ENCODE assay signal across 8 cellular contexts in genomic region chr2:128196026-128196822, GRCh38.
DNase-seq lines count a peak whose midpoint lies in the region; ATAC-seq and TF ChIP-seq lines count a peak whose summit lies in the region.

No MANE protein-coding gene starts in this region.

- H3K27me3 ChIP-seq in brain microvascular endothelial cell (replicated peaks) = no peaks in the 10 kb centered on the region

- H3K4me3 Mint-ChIP-seq in naive thymus-derived CD8-positive, alpha-beta T cell = peak overlapping the region in 6 of 10 donors; percentile 8 to 55 (median 48)

- peaks cover 8 to 20% (median 14%) of the 10 kb centered on the region in 3 donors for H3K36me3 Mint-ChIP-seq in naive thymus-derived CD8-positive, alpha-beta T cell

- no peak overlapping the region for H3K27ac ChIP-seq in brain microvascular endothelial cell

- H3K4me1 Mint-ChIP-seq in naive thymus-derived CD8-positive, alpha-beta T cell = peaks cover 20 to 32% (median 31%) of the 10 kb centered on the region in 4 donors

- TF ChIP-seq CTCF in GM12864 (IDR thresholded peaks at IDR 0.05; ENCODE audit: low read depth, low read length, missing control alignments) = no peak
- no peak for TF ChIP-seq CTCF in brain microvascular endothelial cell (IDR thresholded peaks at IDR 0.05; ENCODE audit: low read depth, low read length, missing control alignments)

- peak; percentile 58 for ATAC-seq in HG03378 (IDR thresholded peaks at IDR 0.05; ENCODE audit: unreplicated experiment)
- peak in 1 of 2 donors; percentile 40 for ATAC-seq in naive thymus-derived CD8-positive, alpha-beta T cell

- H3K9me3 Mint-ChIP-seq in naive thymus-derived CD8-positive, alpha-beta T cell = no peaks in the 10 kb centered on the region

- POLR2A ChIA-PET in naive thymus-derived CD8-positive, alpha-beta T cell (lab: Charles Lee) = no interaction called here

- peaks cover 2% of the 10 kb centered on the region for H3K36me3 ChIP-seq in brain microvascular endothelial cell (replicated peaks)

- DNase-seq in GM12864 (ENCODE audit: low read depth) (peak; percentile 8), brain microvascular endothelial cell (peak; percentile 33), retina (no peak), SW 1271 (lab: John Stamatoyannopoulos, UW) (no peak), NCI-H1694 treated with DMSO at 0.1 percent for 48 hours (lab: John Stamatoyannopoulos, UW) (no peak)
- DNase-seq in naive thymus-derived CD8-positive, alpha-beta T cell = no peak
- DNase-seq in stimulated activated CD8-positive, alpha-beta memory T cell treated with anti-CD3 and anti-CD28 coated beads, Interleukin-4, amount 100 ng/mL, for 48 hours = no peak

- in situ Hi-C loops in brain microvascular endothelial cell (cut with HindIII; ENCODE audit: low pct_ligation_motif_present, low sequenced_read_pairs) = no loop called here

- H3K27ac Mint-ChIP-seq in naive thymus-derived CD8-positive, alpha-beta T cell = peak overlapping the region; percentile 10 to 84 (median 66)

- H3K4me3 ChIP-seq in GM12864 (ENCODE audit: low read depth, low read length) (no peak overlapping the region), brain microvascular endothelial cell (ENCODE audit: low read depth, low read length) (no peak overlapping the region)

- no peaks in the 10 kb centered on the region for H3K27me3 Mint-ChIP-seq in naive thymus-derived CD8-positive, alpha-beta T cell

Comparison
In these comparisons a context has a peak if more than half of its experiments do, and no peak if none do; other contexts are left out.
1. DNase-seq: peak in GM12864 (single experiment) and brain microvascular endothelial cell (single experiment); none in naive thymus-derived CD8-positive, alpha-beta T cell (0 of 10), retina (single experiment), SW 1271 (0 of 2), stimulated activated CD8-positive, alpha-beta memory T cell treated with anti-CD3 and anti-CD28 coated beads, Interleukin-4, amount 100 ng/mL, for 48 hours (single experiment) and NCI-H1694 treated with DMSO at 0.1 percent for 48 hours (single experiment).